ENCODE assay signal across 15 cellular contexts in the genomic region with DNA sequence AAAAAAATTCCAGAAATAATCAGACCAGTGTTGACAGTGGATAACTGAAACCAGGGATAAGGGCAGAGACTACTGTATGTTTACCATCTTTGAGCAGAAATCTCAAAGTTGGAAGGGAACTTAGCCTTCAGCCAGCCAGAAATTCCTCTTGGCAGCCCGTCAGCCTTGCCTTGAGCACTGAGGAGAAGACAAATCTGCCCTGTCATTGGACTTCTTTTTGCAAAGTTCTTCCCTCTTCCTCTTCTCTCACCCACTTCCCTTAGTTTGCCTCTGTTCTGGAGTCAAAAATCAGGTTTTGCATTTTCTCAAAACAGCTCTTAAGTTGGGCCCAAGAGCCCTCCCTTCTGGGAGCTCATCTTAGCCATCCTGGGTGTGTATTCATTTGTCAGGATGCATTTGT. TPM values are rescaled to one million over a fixed set of nuclear protein-coding genes. Genes with fewer than 3 reads are reported as not detected.
DNase-seq lines count a peak whose midpoint lies in the region; ATAC-seq and TF ChIP-seq lines count a peak whose summit lies in the region.
"Had no signal": no experiment of that assay in that cellular context is flagged by ENCODE, and none has a peak within 500 bp of the region (broad histone marks: within the 10 kb centered on the region; RNA-seq: fewer than 3 reads in every experiment).

No MANE protein-coding gene starts in this region.

- 0% methylated on average over 1 of the region's 1 CpG; no CpG with 5 or more reads in 1 of the 2 experiments for WGBS in endodermal cell (ENCODE audit: insufficient coverage in 1 of 2, insufficient read length in 1 of 2), 2 experiments
- 33% methylated on average over 1 of the region's 1 CpG for WGBS in prostate gland
- 14 to 25% methylated on average over 1 of the region's 1 CpG for WGBS in esophagus squamous epithelium, 2 donors

- H3K36me3 ChIP-seq in endodermal cell (ENCODE audit: control insufficient read depth, insufficient read depth, low read length) (peaks cover 57% of the 10 kb centered on the region), prostate gland (peaks cover 27 to 39% of the 10 kb centered on the region in 2 donors), esophagus squamous epithelium (peaks cover 38 to 87% (median 61%) of the 10 kb centered on the region in 3 donors)

- POLR2A ChIA-PET in RWPE1 (lab: Yijun Ruan, JAX; ENCODE audit: low non-redundant PET), result no interaction called here

- H3K4me1 Mint-ChIP-seq in endodermal cell, result no peaks in the 10 kb centered on the region

- H3K4me3 Mint-ChIP-seq in endodermal cell, result no peak overlapping the region
- H3K4me3 Mint-ChIP-seq: activated naive CD4-positive, alpha-beta T cell treated with anti-CD3 and anti-CD28 coated beads, Interleukin-2, amount 10 ng/mL, durations not matched to agents 7 days and 5 days had no signal

- DNase-seq in CD1c-positive myeloid dendritic cell (ENCODE audit: extremely low spot score) (peak; percentile 17), RWPE1 (ENCODE audit: low spot score) (no peak), endodermal cell (no peak), prostate gland (ENCODE audit: low spot score) (no peak), esophagus squamous epithelium (lab: John Stamatoyannopoulos, UW) (no peak)
- DNase-seq: activated naive CD4-positive, alpha-beta T cell treated with anti-CD3 and anti-CD28 coated beads, Interleukin-2, amount 10 ng/mL, durations not matched to agents 7 days and 5 days; BE2C; foreskin keratinocyte; naive B cell; NCI-H1930; NCI-H510A treated with DMSO at 0.1 percent for 48 hours had no signal

- peak overlapping the region; percentile 75 for H3K27ac Mint-ChIP-seq in endodermal cell
- H3K27ac Mint-ChIP-seq: activated naive CD4-positive, alpha-beta T cell treated with anti-CD3 and anti-CD28 coated beads, Interleukin-2, amount 10 ng/mL, durations not matched to agents 7 days and 5 days had no signal

- no peak overlapping the region for H3K4me3 ChIP-seq in endodermal cell (ENCODE audit: low read length)
- no peak overlapping the region for H3K4me3 ChIP-seq in prostate gland
- H3K4me3 ChIP-seq in esophagus squamous epithelium, result no peak overlapping the region

- no peaks in the 10 kb centered on the region for H3K9me3 ChIP-seq in endodermal cell (ENCODE audit: control insufficient read depth, low read length)
- no peaks in the 10 kb centered on the region for H3K9me3 ChIP-seq in prostate gland
- no peaks in the 10 kb centered on the region for H3K9me3 ChIP-seq in esophagus squamous epithelium
- H3K9me3 ChIP-seq: BE2C had no signal

- intact Hi-C loops in prostate gland (cut with DNase I), result no loop called here
- intact Hi-C loops in esophagus squamous epithelium (cut with DNase I), result no loop called here

- H3K27ac ChIP-seq in 22Rv1, result peak overlapping the region; percentile 38
- H3K27ac ChIP-seq in RWPE1, result peak overlapping the region; percentile 65
- no peak overlapping the region for H3K27ac ChIP-seq in endodermal cell (ENCODE audit: low read depth, low read length)
- no peak overlapping the region for H3K27ac ChIP-seq in prostate gland
- H3K27ac ChIP-seq in esophagus squamous epithelium, result peak overlapping the region in 1 of 4 donors; percentile 48
- H3K27ac ChIP-seq: foreskin keratinocyte had no signal

- TF ChIP-seq CTCF in 22Rv1 (IDR thresholded peaks at IDR 0.05), result no peak
- no peak for TF ChIP-seq CTCF in RWPE1 (conservative IDR thresholded peaks at IDR 0.05; ENCODE audit: low read depth)
- TF ChIP-seq CTCF in endodermal cell (conservative IDR thresholded peaks at IDR 0.05), result no peak
- no peak for TF ChIP-seq CTCF in prostate gland (IDR thresholded peaks at IDR 0.05)
- no peak for TF ChIP-seq CTCF in esophagus squamous epithelium (IDR thresholded peaks at IDR 0.05)

- H3K36me3 Mint-ChIP-seq in endodermal cell (ENCODE audit: low read depth), result peaks cover 77% of the 10 kb centered on the region

- CTCF ChIA-PET in RWPE1 (lab: Yijun Ruan, JAX), result no interaction called here

- no peaks in the 10 kb centered on the region for H3K9me3 Mint-ChIP-seq in endodermal cell
- H3K9me3 Mint-ChIP-seq: activated naive CD4-positive, alpha-beta T cell treated with anti-CD3 and anti-CD28 coated beads, Interleukin-2, amount 10 ng/mL, durations not matched to agents 7 days and 5 days; naive B cell had no signal

- H3K4me1 ChIP-seq in endodermal cell (ENCODE audit: control insufficient read depth, insufficient read depth, low read length), result no peaks in the 10 kb centered on the region
- peaks cover 4% of the 10 kb centered on the region for H3K4me1 ChIP-seq in prostate gland (replicated peaks)
- H3K4me1 ChIP-seq in esophagus squamous epithelium, result peaks cover 3 to 9% (median 4%) of the 10 kb centered on the region in 3 donors
- H3K4me1 ChIP-seq: BE2C, foreskin keratinocyte had no signal

- ATAC-seq in HG02759 (IDR thresholded peaks at IDR 0.05; ENCODE audit: unreplicated experiment) (no peak), HG02763 (IDR thresholded peaks at IDR 0.05; ENCODE audit: unreplicated experiment) (no peak)
- ATAC-seq: foreskin keratinocyte, left lobe of liver had no signal

- H3K9ac ChIP-seq in endodermal cell (ENCODE audit: extremely low read depth, low read length, poor library complexity, severe bottlenecking), result no peak overlapping the region

- H3K27me3 ChIP-seq in endodermal cell (ENCODE audit: control insufficient read depth, insufficient read depth, low read length, poor library complexity, severe bottlenecking), result no peaks in the 10 kb centered on the region
- no peaks in the 10 kb centered on the region for H3K27me3 ChIP-seq in prostate gland (replicated peaks; ENCODE audit: insufficient read depth)
- no peaks in the 10 kb centered on the region for H3K27me3 ChIP-seq in esophagus squamous epithelium
- H3K27me3 ChIP-seq: BE2C, foreskin keratinocyte had no signal

- TF ChIP-seq POLR2A in prostate gland (IDR thresholded peaks at IDR 0.05) (no peak), esophagus squamous epithelium (IDR thresholded peaks at IDR 0.05) (no peak)

- H3K27me3 Mint-ChIP-seq in endodermal cell (ENCODE audit: insufficient read depth), result no peaks in the 10 kb centered on the region
- H3K27me3 Mint-ChIP-seq: activated naive CD4-positive, alpha-beta T cell treated with anti-CD3 and anti-CD28 coated beads, Interleukin-2, amount 10 ng/mL, durations not matched to agents 7 days and 5 days; naive B cell had no signal

RNA-seq across cellular contexts. Expression of a gene that starts 6.2 kb away (rescaled TPM):
- total RNA-seq in endodermal cell, result 100 to 1,000 TPM; 158 to 165 TPM
- 116 TPM for polyA plus RNA-seq in endodermal cell (2013, experiment 1 of 2)
- 105 TPM for polyA plus RNA-seq in endodermal cell (2013, experiment 2 of 2)
- 100 to 1,000 TPM; 114 to 151 TPM for total RNA-seq in prostate gland
- 100 to 1,000 TPM; 105 to 143 (median 121) TPM for total RNA-seq in esophagus squamous epithelium

RNA-seq across cellular contexts. Expression of a gene that starts 17.1 kb away (rescaled TPM):
- total RNA-seq in endodermal cell (100 to 1,000 TPM; 242 to 264 TPM), prostate gland (100 to 1,000 TPM in 1 of 2 donors, 10 to 100 TPM in 1; 83.4 to 151 TPM), esophagus squamous epithelium (10 to 100 TPM; 42.1 to 72.7 (median 67.1) TPM)
- polyA plus RNA-seq in endodermal cell (2013, experiment 1 of 2), result 249 TPM
- 202 TPM for polyA plus RNA-seq in endodermal cell (2013, experiment 2 of 2)

RNA-seq across cellular contexts. Expression of a gene that starts 23.7 kb away (rescaled TPM):
- total RNA-seq in endodermal cell (10 to 100 TPM; 56.5 to 63.4 TPM), prostate gland (10 to 100 TPM; 51.6 to 84.2 TPM), esophagus squamous epithelium (10 to 100 TPM; 11.0 to 28.2 (median 18.8) TPM)
- 42.6 TPM for polyA plus RNA-seq in endodermal cell (2013, experiment 1 of 2)
- 33.7 TPM for polyA plus RNA-seq in endodermal cell (2013, experiment 2 of 2)

RNA-seq across cellular contexts. Expression of a gene that starts 38.4 kb away (rescaled TPM):
- total RNA-seq in endodermal cell (1 to 10 TPM; 4.7 to 7.7 TPM), prostate gland (1 to 10 TPM; 1.5 to 3.1 TPM), esophagus squamous epithelium (under 1 TPM in 2 of 4 donors, not detected in 2; 0.19 to 0.26 TPM)
- polyA plus RNA-seq in endodermal cell (2013, experiment 1 of 2), result 2.2 TPM
- 3.7 TPM for polyA plus RNA-seq in endodermal cell (2013, experiment 2 of 2)

Comparison
In these comparisons a context has a peak if more than half of its experiments do, and no peak if none do; other contexts are left out.
1. H3K27ac ChIP-seq: peak in 22Rv1 (single experiment) and RWPE1 (single experiment); none in endodermal cell (single experiment) and prostate gland (0 of 2).